In genomic region chrX:135194684-135195083, GRCh38 we compare ENCODE assay signal across 1 cellular context.
TF ChIP-seq lines count a peak whose summit lies in the region.

No MANE protein-coding gene starts in this region.

TF ChIP-seq in GM23338, 12 proteins besides CTCF, POLR2A, EP300 and RAD21 (continued from another document):
- TF ChIP-seq ZNF462 (CRISPR knock-in tag; IDR thresholded peaks at IDR 0.05) (no peak), POLR2AphosphoS5 (IDR thresholded peaks at IDR 0.05; ENCODE audit: low read depth) (no peak)
